Comparison of ENCODE assay signal across 11 cellular contexts in the genomic region with DNA sequence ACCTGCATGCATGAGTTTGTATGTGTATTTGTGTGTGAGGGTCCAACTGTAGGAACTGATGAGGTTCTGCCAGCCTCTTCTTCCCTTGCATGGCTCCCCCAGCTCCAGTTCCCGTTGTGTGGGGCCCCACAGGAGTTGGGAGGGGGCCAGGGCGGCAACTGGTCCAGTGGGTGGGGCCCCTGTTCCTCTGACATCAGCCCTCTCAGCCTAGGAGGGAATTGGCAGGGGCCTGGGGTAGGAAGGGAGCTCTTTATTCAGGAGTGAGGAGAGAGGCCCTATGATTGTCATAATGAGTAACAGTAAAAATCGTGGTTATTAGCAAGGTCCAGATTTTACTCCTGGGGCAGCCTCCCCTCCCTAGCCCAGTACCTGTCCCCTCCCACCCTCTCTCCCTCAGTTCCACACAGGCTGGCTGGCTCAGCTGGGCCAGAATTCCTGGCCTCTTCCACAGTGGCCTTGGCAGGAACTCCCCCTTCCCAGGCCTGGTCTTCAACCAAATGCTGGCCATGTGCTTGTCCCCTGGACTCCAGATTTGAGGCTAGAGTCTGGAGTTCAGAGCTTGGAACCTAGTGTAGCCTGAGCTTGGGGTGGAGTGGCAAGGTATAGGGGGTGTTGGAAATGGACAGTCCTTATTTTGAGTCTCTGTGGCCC. TPM values are rescaled to one million over a fixed set of nuclear protein-coding genes. Genes with fewer than 3 reads are reported as not detected.
DNase-seq lines count a peak whose midpoint lies in the region; ATAC-seq and TF ChIP-seq lines count a peak whose summit lies in the region.
"Had no signal": no experiment of that assay in that cellular context is flagged by ENCODE, and none has a peak within 500 bp of the region (broad histone marks: within the 10 kb centered on the region; RNA-seq: fewer than 3 reads in every experiment).

No MANE protein-coding gene starts in this region.

- no peak for TF ChIP-seq EP300 in suprapubic skin (IDR thresholded peaks at IDR 0.05)

- H2AFZ ChIP-seq in osteoblast (ENCODE audit: low read length) = no peak overlapping the region
- no peak overlapping the region for H2AFZ ChIP-seq in MM.1S (ENCODE audit: low read length)

- peak; percentile 45 for DNase-seq in CD1c-positive myeloid dendritic cell (ENCODE audit: extremely low spot score)
- no peak for DNase-seq in RWPE1 (ENCODE audit: low spot score)
- no peak for DNase-seq in esophagus squamous epithelium (lab: John Stamatoyannopoulos, UW)
- DNase-seq in osteoblast (ENCODE audit: insufficient read length, low spot score, missing footprints) = peak; percentile 90
- no peak for DNase-seq in MM.1S
- DNase-seq in suprapubic skin (ENCODE audit: low spot score in 2 of 2) = no peak
- DNase-seq in AML-193 (lab: John Stamatoyannopoulos, UW) = no peak
- DNase-seq: DMS79, NCI-H524 treated with DMSO at 0.1 percent for 48 hours had no signal

- 0 to 7% methylated on average over 1 to 2 of the region's 3 CpGs for WGBS in esophagus squamous epithelium, 2 donors
- 0% methylated on average over 3 of the region's 3 CpGs for WGBS in suprapubic skin

- peaks cover 32% of the 10 kb centered on the region for H3F3A ChIP-seq in MM.1S (ENCODE audit: insufficient read depth, low read length)

- CTCF ChIA-PET in RWPE1 (lab: Yijun Ruan, JAX) = interaction anchor here (0.6 to 1.0 kb wide), 3 partner anchors 10 to 215 kb away, joined by 3 to 10 read pairs (median 3); no protein-coding TSS in a partner anchor

- H3K27ac ChIP-seq in RWPE1 (peak overlapping the region; percentile 99), esophagus squamous epithelium (peak overlapping the region in 3 of 4 donors; percentile 70 to 94 (median 91)), osteoblast (ENCODE audit: low read depth, low read length) (no peak overlapping the region), MM.1S (ENCODE audit: low read length) (no peak overlapping the region), suprapubic skin (no peak overlapping the region)

- no peak for TF ChIP-seq CTCF in RWPE1 (conservative IDR thresholded peaks at IDR 0.05; ENCODE audit: low read depth)
- TF ChIP-seq CTCF in esophagus squamous epithelium (IDR thresholded peaks at IDR 0.05) = no peak
- no peak for TF ChIP-seq CTCF in osteoblast (IDR thresholded peaks at IDR 0.05; ENCODE audit: extremely low read depth, low read depth, low read length)
- TF ChIP-seq CTCF in MM.1S (IDR thresholded peaks at IDR 0.05; ENCODE audit: low read length) = no peak
- TF ChIP-seq CTCF in suprapubic skin (IDR thresholded peaks at IDR 0.05) = no peak

- peaks cover 0 to 11% (median 0%) of the 10 kb centered on the region in 3 donors for H3K36me3 ChIP-seq in esophagus squamous epithelium
- peaks cover 5% of the 10 kb centered on the region for H3K36me3 ChIP-seq in osteoblast (ENCODE audit: insufficient read depth, low read length)
- peaks cover 6% of the 10 kb centered on the region for H3K36me3 ChIP-seq in MM.1S (replicated peaks; ENCODE audit: insufficient read depth, low read length)
- H3K36me3 ChIP-seq in suprapubic skin = no peaks in the 10 kb centered on the region
- H3K36me3 ChIP-seq: prostate gland had no signal

- no peak for ATAC-seq in GM18861 (IDR thresholded peaks at IDR 0.05; ENCODE audit: unreplicated experiment)

- POLR2A ChIA-PET in RWPE1 (lab: Yijun Ruan, JAX; ENCODE audit: low non-redundant PET) = no interaction called here

- H3K9me2 ChIP-seq in MM.1S (replicated peaks; ENCODE audit: insufficient read depth, low read length) = no peaks in the 10 kb centered on the region

- H3K79me2 ChIP-seq in osteoblast (ENCODE audit: insufficient read depth, low read length) = peaks cover 97% of the 10 kb centered on the region
- H3K79me2 ChIP-seq in MM.1S (ENCODE audit: low read length) = peaks cover 98% of the 10 kb centered on the region

- H3K9me3 ChIP-seq in esophagus squamous epithelium = no peaks in the 10 kb centered on the region
- H3K9me3 ChIP-seq in osteoblast (ENCODE audit: low read depth, low read length) = no peaks in the 10 kb centered on the region
- H3K9me3 ChIP-seq in MM.1S (replicated peaks; ENCODE audit: insufficient read depth, low read length) = no peaks in the 10 kb centered on the region
- H3K9me3 ChIP-seq in suprapubic skin = no peaks in the 10 kb centered on the region
- H3K9me3 ChIP-seq: prostate gland had no signal

- no peak overlapping the region for H3K4me3 ChIP-seq in esophagus squamous epithelium
- no peak overlapping the region for H3K4me3 ChIP-seq in osteoblast (ENCODE audit: insufficient read depth, low read length)
- no peak overlapping the region for H3K4me3 ChIP-seq in MM.1S (ENCODE audit: low read length)
- no peak overlapping the region for H3K4me3 ChIP-seq in suprapubic skin
- H3K4me3 ChIP-seq: prostate gland had no signal

- H4K20me1 ChIP-seq in osteoblast (ENCODE audit: insufficient read depth, low read length) (peaks cover 67% of the 10 kb centered on the region), MM.1S (ENCODE audit: insufficient read depth, low read length) (peaks cover 48% of the 10 kb centered on the region)

- intact Hi-C loops in esophagus squamous epithelium (cut with DNase I) = no loop called here

- no peak for TF ChIP-seq POLR2A in esophagus squamous epithelium (IDR thresholded peaks at IDR 0.05)
- no peak for TF ChIP-seq POLR2A in suprapubic skin (IDR thresholded peaks at IDR 0.05)

- H3K4me1 ChIP-seq in esophagus squamous epithelium = peaks cover 81 to 100% (median 95%) of the 10 kb centered on the region in 3 donors
- peaks cover 82% of the 10 kb centered on the region for H3K4me1 ChIP-seq in osteoblast (ENCODE audit: insufficient read depth, low read length)
- H3K4me1 ChIP-seq in MM.1S (ENCODE audit: low read length) = peaks cover 50% of the 10 kb centered on the region
- H3K4me1 ChIP-seq in suprapubic skin = peaks cover 100% of the 10 kb centered on the region

- H3K9ac ChIP-seq in MM.1S (ENCODE audit: low read length) = no peak overlapping the region

- H3K4me2 ChIP-seq in osteoblast (ENCODE audit: insufficient read depth, low read length) = no peak overlapping the region
- no peak overlapping the region for H3K4me2 ChIP-seq in MM.1S (ENCODE audit: low read depth, low read length)

- H3K27me3 ChIP-seq in esophagus squamous epithelium (no peaks in the 10 kb centered on the region), osteoblast (ENCODE audit: insufficient read depth, low read length) (no peaks in the 10 kb centered on the region), MM.1S (replicated peaks; ENCODE audit: insufficient read depth, low read length) (no peaks in the 10 kb centered on the region), suprapubic skin (no peaks in the 10 kb centered on the region)

RNA-seq across cellular contexts. Expression of gene RARA, which starts 18.9 kb away (rescaled TPM):
- 10 to 100 TPM in 2 of 4 donors, 1 to 10 TPM in 2; 6.7 to 14.2 (median 10.8) TPM for total RNA-seq in esophagus squamous epithelium
- total RNA-seq in osteoblast = 31.1 and 32.4 TPM in 2 replicates
- total RNA-seq in suprapubic skin = 10 to 100 TPM; 19.4 to 32.1 (median 28.3) TPM

RNA-seq across cellular contexts. Expression of gene GJD3, which starts 36.7 kb away (rescaled TPM):
- total RNA-seq in esophagus squamous epithelium (1 to 10 TPM in 1 of 4 donors, under 1 TPM in 2, not detected in 1; 0.38 to 1.7 (median 0.47) TPM), osteoblast (1.8 and 2.7 TPM in 2 replicates), suprapubic skin (1 to 10 TPM in 1 of 4 donors, not detected in 3; 2.1 TPM)

RNA-seq across cellular contexts. Expression of gene CDC6, which starts 40.2 kb away (rescaled TPM):
- total RNA-seq in esophagus squamous epithelium = 10 to 100 TPM in 2 of 4 donors, 1 to 10 TPM in 2; 2.9 to 17.8 (median 9.8) TPM
- 5.1 and 8.3 TPM in 2 replicates for total RNA-seq in osteoblast
- 1 to 10 TPM; 2.7 to 5.3 (median 3.3) TPM for total RNA-seq in suprapubic skin

Comparison
In these comparisons a context has a peak if more than half of its experiments do, and no peak if none do; other contexts are left out.
1. DNase-seq: peak in CD1c-positive myeloid dendritic cell (single experiment) and osteoblast (single experiment); none in RWPE1 (single experiment), esophagus squamous epithelium (single experiment), MM.1S (single experiment), suprapubic skin (0 of 2) and AML-193 (0 of 2).
2. H3K27ac ChIP-seq: peak in RWPE1 (single experiment) and esophagus squamous epithelium (3 of 4); none in osteoblast (single experiment), MM.1S (single experiment) and suprapubic skin (single experiment).